In genomic region chr3:168100777-168101492, GRCh38 we compare ENCODE assay signal across 16 cellular contexts. TPM values are rescaled to one million over a fixed set of nuclear protein-coding genes. Genes with fewer than 3 reads are reported as not detected.
DNase-seq lines count a peak whose midpoint lies in the region; ATAC-seq, FAIRE-seq and TF ChIP-seq lines count a peak whose summit lies in the region.
"Had no signal": no experiment of that assay in that cellular context is flagged by ENCODE, and none has a peak within 500 bp of the region (broad histone marks: within the 10 kb centered on the region; RNA-seq: fewer than 3 reads in every experiment).

No MANE protein-coding gene starts in this region.

- TF ChIP-seq CTCF in AG10803 (conservative IDR thresholded peaks at IDR 0.05; ENCODE audit: low read length) (no peak), MCF 10A (IDR thresholded peaks at IDR 0.05; ENCODE audit: unreplicated experiment) (no peak)

- ATAC-seq in SK-N-SH treated with all-trans-retinoic acid at 6 μM for 48 hours, result peak; percentile 16; the same call in 2 of the 3 replicates
- no peak for ATAC-seq in HG03139 (IDR thresholded peaks at IDR 0.05; ENCODE audit: unreplicated experiment)
- ATAC-seq: A549; CD8-positive, alpha-beta T cell had no signal

- intact Hi-C loops in MCF 10A (cut with micrococcal nuclease), result no loop called here

- H3K4me1 Mint-ChIP-seq in MCF 10A (ENCODE audit: insufficient read depth, unreplicated experiment), result no peaks in the 10 kb centered on the region

- POLR2A ChIA-PET in MCF 10A (lab: Yijun Ruan, JAX), result no interaction called here

- no peak overlapping the region for H3K4me3 ChIP-seq in AG10803 (ENCODE audit: low read length)
- H3K4me3 ChIP-seq: A549, SJSA1 had no signal

- H3K27ac Mint-ChIP-seq in MCF 10A (ENCODE audit: low read depth, unreplicated experiment), result no peak overlapping the region
- H3K27ac Mint-ChIP-seq: CD8-positive, alpha-beta T cell had no signal

- H3K9me3 Mint-ChIP-seq in MCF 10A (ENCODE audit: unreplicated experiment), result no peaks in the 10 kb centered on the region
- H3K9me3 Mint-ChIP-seq: CD8-positive, alpha-beta T cell had no signal

- H3K27me3 Mint-ChIP-seq in MCF 10A (ENCODE audit: insufficient read depth, unreplicated experiment), result no peaks in the 10 kb centered on the region

- CTCF ChIA-PET in MCF 10A (lab: Yijun Ruan, JAX), result interaction anchor here (0.6 to 1.8 kb wide), 7 partner anchors 12 to 1658 kb away, joined by 3 to 8 read pairs (median 4); no protein-coding TSS in a partner anchor

- no peak for FAIRE-seq in urothelium cell line (lab: Jason Lieb, UNC)
- FAIRE-seq: A549 had no signal

- H3K36me3 Mint-ChIP-seq in MCF 10A (ENCODE audit: insufficient read depth, unreplicated experiment), result peaks cover 5% of the 10 kb centered on the region
- H3K36me3 Mint-ChIP-seq: CD8-positive, alpha-beta T cell had no signal

- BruUV-seq in MCF 10A (replicated peaks; lab: Mats Ljungman, UMichigan), result no TSS peak

- DNase-seq in AG10803 (ENCODE audit: low read depth) (peak; percentile 30), HCEC 1CT (peak; percentile 70), kidney tubule cell (ENCODE audit: low spot score) (peak; percentile 56), NCI-H748 treated with DMSO at 0.1 percent for 48 hours (lab: John Stamatoyannopoulos, UW) (no peak), MCF 10A (ENCODE audit: unreplicated experiment) (no peak), urothelium cell line (ENCODE audit: low spot score) (no peak)
- DNase-seq: BE2C; CD8-positive, alpha-beta T cell; NCI-H1417; NCI-H1930; NCI-H2171 treated with DMSO at 0.1 percent for 48 hours; NCI-H510A had no signal

- no peak overlapping the region for H3K4me3 Mint-ChIP-seq in MCF 10A (ENCODE audit: unreplicated experiment)
- H3K4me3 Mint-ChIP-seq: CD8-positive, alpha-beta T cell had no signal

TF ChIP-seq in SK-N-SH treated with all-trans-retinoic acid at 6 μM for 48 hours, 23 proteins besides CTCF, POLR2A, EP300 and RAD21:
- TF ChIP-seq ISL1 (CRISPR knock-in tag; IDR thresholded peaks at IDR 0.05) (no peak), ESRRG (CRISPR knock-in tag; IDR thresholded peaks at IDR 0.05) (no peak), ZFP3 (CRISPR knock-in tag; IDR thresholded peaks at IDR 0.05) (no peak), TOX (CRISPR knock-in tag; IDR thresholded peaks at IDR 0.05; ENCODE audit: borderline replicate concordance) (no peak), TSHZ2 (CRISPR knock-in tag; IDR thresholded peaks at IDR 0.05) (no peak), GLIS3 (CRISPR knock-in tag; IDR thresholded peaks at IDR 0.05) (no peak), CSRNP3 (CRISPR knock-in tag; IDR thresholded peaks at IDR 0.05) (no peak), CREB5 (CRISPR knock-in tag; IDR thresholded peaks at IDR 0.05; ENCODE audit: low read depth) (no peak), PPARA (CRISPR knock-in tag; IDR thresholded peaks at IDR 0.05; ENCODE audit: borderline replicate concordance) (no peak), SNAI2 (CRISPR knock-in tag; IDR thresholded peaks at IDR 0.05) (no peak), PATZ1 (CRISPR knock-in tag; IDR thresholded peaks at IDR 0.05; ENCODE audit: borderline replicate concordance) (no peak), ZFP30 (CRISPR knock-in tag; IDR thresholded peaks at IDR 0.05) (no peak), TCF4 (CRISPR knock-in tag; IDR thresholded peaks at IDR 0.05; ENCODE audit: borderline replicate concordance) (no peak), OSR1 (CRISPR knock-in tag; IDR thresholded peaks at IDR 0.05) (no peak), BACH2 (CRISPR knock-in tag; IDR thresholded peaks at IDR 0.05; ENCODE audit: borderline replicate concordance) (no peak)

RNA-seq across cellular contexts. Expression of gene GOLIM4, which starts 5.2 kb away (rescaled TPM):
- 21.5 and 25.8 TPM in 2 replicates for total RNA-seq in MCF 10A (2022)

Comparison
In these comparisons a context has a peak if more than half of its experiments do, and no peak if none do; other contexts are left out.
1. DNase-seq: peak in AG10803 (single experiment), HCEC 1CT (single experiment) and kidney tubule cell (single experiment); none in NCI-H748 treated with DMSO at 0.1 percent for 48 hours (single experiment), MCF 10A (single experiment) and urothelium cell line (single experiment).